In genomic region chr3:44019736-44020135, GRCh38 we compare ENCODE assay signal across 26 cellular contexts.
DNase-seq lines count a peak whose midpoint lies in the region; ATAC-seq and TF ChIP-seq lines count a peak whose summit lies in the region.
"Had no signal": no experiment of that assay in that cellular context is flagged by ENCODE, and none has a peak within 500 bp of the region (broad histone marks: within the 10 kb centered on the region; RNA-seq: fewer than 3 reads in every experiment).

No MANE protein-coding gene starts in this region.

- H3K4me2 ChIP-seq in GM23338, result peak overlapping the region; percentile 94
- peak overlapping the region; percentile 99 for H3K4me2 ChIP-seq in neural progenitor cell
- H3K4me2 ChIP-seq in smooth muscle cell, result no peak overlapping the region

- H3K36me3 Mint-ChIP-seq in GM23338 (ENCODE audit: low read depth) (no peaks in the 10 kb centered on the region; the same call in 2 of the 3 replicates), neural progenitor cell (no peaks in the 10 kb centered on the region)
- H3K36me3 Mint-ChIP-seq: CD8-positive, alpha-beta T cell; natural killer cell had no signal

- 0 out of 2 replicates have a peak, but pooled peaks cover under 1% of the 10 kb centered on the region for H3K9me2 ChIP-seq in GM23338 (ENCODE audit: insufficient read depth)

- peaks cover 6% of the 10 kb centered on the region; the same call in 1 of the 2 replicates for H4K20me1 ChIP-seq in GM23338 (replicated peaks; ENCODE audit: insufficient read depth)
- no peaks in the 10 kb centered on the region for H4K20me1 ChIP-seq in neural progenitor cell (ENCODE audit: low read depth)
- H4K20me1 ChIP-seq in smooth muscle cell (ENCODE audit: low read depth), result no peaks in the 10 kb centered on the region

- H3K9me3 Mint-ChIP-seq in GM23338 (no peaks in the 10 kb centered on the region), neural progenitor cell (no peaks in the 10 kb centered on the region)
- H3K9me3 Mint-ChIP-seq: activated CD4-positive, alpha-beta T cell treated with anti-CD3 and anti-CD28 coated beads, Interleukin-2, amount 10 ng/mL, durations not matched to agents 7 days and 5 days; activated naive CD8-positive, alpha-beta T cell treated with anti-CD3 and anti-CD28 coated beads, Interleukin-2, amount 50 U/mL, for 24 hours; activated T-helper 17 cell treated with anti-CD3 and anti-CD28 coated beads, Interleukin-2, amount 50 U/mL, for 72 hours; CD8-positive, alpha-beta T cell; dendritic cell treated with granulocyte-macrophage colony-stimulating factor and Interleukin-4, amounts not matched to agents 40 ng/mL and 50 ng/mL, for 4 days; natural killer cell; stimulated activated naive CD8-positive, alpha-beta T cell treated with anti-CD3 and anti-CD28 coated beads, Interleukin-15, Interleukin-2, amounts not matched to agents 100 ng/mL and 50 ng/mL, for 24 hours had no signal

- H3K27me3 ChIP-seq in GM23338 (ENCODE audit: insufficient read depth) (peaks cover 32% of the 10 kb centered on the region), neural progenitor cell (peaks cover 19% of the 10 kb centered on the region), smooth muscle cell (ENCODE audit: low read depth) (peaks cover 55% of the 10 kb centered on the region)

- H3K27ac Mint-ChIP-seq in GM23338 (peak overlapping the region; percentile 9; the same call in 1 of the 2 replicates), neural progenitor cell (no peak overlapping the region)
- H3K27ac Mint-ChIP-seq: activated CD4-positive, alpha-beta T cell treated with anti-CD3 and anti-CD28 coated beads, Interleukin-2, amount 10 ng/mL, durations not matched to agents 7 days and 5 days; activated naive CD8-positive, alpha-beta T cell treated with anti-CD3 and anti-CD28 coated beads, Interleukin-2, amount 50 U/mL, for 24 hours; activated T-helper 17 cell treated with anti-CD3 and anti-CD28 coated beads, Interleukin-2, amount 50 U/mL, for 72 hours; CD8-positive, alpha-beta T cell; dendritic cell treated with granulocyte-macrophage colony-stimulating factor and Interleukin-4, amounts not matched to agents 40 ng/mL and 50 ng/mL, for 4 days; natural killer cell; progenitor cell of endocrine pancreas; stimulated activated naive CD8-positive, alpha-beta T cell treated with anti-CD3 and anti-CD28 coated beads, Interleukin-15, Interleukin-2, amounts not matched to agents 100 ng/mL and 50 ng/mL, for 24 hours had no signal

- H3K9me3 ChIP-seq in neural progenitor cell (ENCODE audit: low read depth) (no peaks in the 10 kb centered on the region), smooth muscle cell (replicated peaks; ENCODE audit: low read depth) (no peaks in the 10 kb centered on the region)

- H3K9ac ChIP-seq in neural progenitor cell, result no peak overlapping the region
- no peak overlapping the region for H3K9ac ChIP-seq in smooth muscle cell (ENCODE audit: low read depth)

- H3K4me3 ChIP-seq in GM23338, result no peak overlapping the region; the same call in 1 of the 2 replicates
- H3K4me3 ChIP-seq in neural progenitor cell, result peak overlapping the region; percentile 26
- no peak overlapping the region for H3K4me3 ChIP-seq in smooth muscle cell
- H3K4me3 ChIP-seq: skin epidermis had no signal

- H3K4me3 Mint-ChIP-seq in GM23338 (peak overlapping the region; percentile 34), neural progenitor cell (no peak overlapping the region)
- H3K4me3 Mint-ChIP-seq: activated CD4-positive, alpha-beta T cell treated with anti-CD3 and anti-CD28 coated beads, Interleukin-2, amount 10 ng/mL, durations not matched to agents 7 days and 5 days; activated naive CD8-positive, alpha-beta T cell treated with anti-CD3 and anti-CD28 coated beads, Interleukin-2, amount 50 U/mL, for 24 hours; activated T-helper 17 cell treated with anti-CD3 and anti-CD28 coated beads, Interleukin-2, amount 50 U/mL, for 72 hours; CD8-positive, alpha-beta T cell; dendritic cell treated with granulocyte-macrophage colony-stimulating factor and Interleukin-4, amounts not matched to agents 40 ng/mL and 50 ng/mL, for 4 days; natural killer cell; stimulated activated naive CD8-positive, alpha-beta T cell treated with anti-CD3 and anti-CD28 coated beads, Interleukin-15, Interleukin-2, amounts not matched to agents 100 ng/mL and 50 ng/mL, for 24 hours had no signal

- H2AFZ ChIP-seq in GM23338 (no peak overlapping the region), neural progenitor cell (replicated peaks) (peak overlapping the region; percentile 66), smooth muscle cell (ENCODE audit: low read depth) (no peak overlapping the region)

- H3K27me3 Mint-ChIP-seq in GM23338 (ENCODE audit: insufficient read depth, low read depth, poor library complexity), result peaks cover 19% of the 10 kb centered on the region
- H3K27me3 Mint-ChIP-seq in neural progenitor cell (ENCODE audit: insufficient read depth, low read depth), result peaks cover 15% of the 10 kb centered on the region

- H3K4me1 ChIP-seq in GM23338 (ENCODE audit: insufficient read depth) (peaks cover 39% of the 10 kb centered on the region), neural progenitor cell (peaks cover 40% of the 10 kb centered on the region), smooth muscle cell (ENCODE audit: low read depth) (peaks cover 26% of the 10 kb centered on the region)
- H3K4me1 ChIP-seq: foreskin keratinocyte had no signal

- WGBS in smooth muscle cell (ENCODE audit: low lambda C conversion rate), result 54% methylated on average over 7 of the region's 7 CpGs

- DNase-seq in GM23338 (ENCODE audit: low spot score) (peak; percentile 53), NCI-H2227 (lab: John Stamatoyannopoulos, UW; ENCODE audit: unreplicated experiment) (peak; percentile 64), fibroblast of peridontal ligament (ENCODE audit: extremely low read depth) (peak; percentile 50), neural progenitor cell (ENCODE audit: low spot score) (peak; percentile 80), smooth muscle cell (lab: John Stamatoyannopoulos, UW; ENCODE audit: unreplicated experiment) (no peak), NCI-H1694 (lab: John Stamatoyannopoulos, UW) (no peak)
- no peak for DNase-seq in activated naive CD4-positive, alpha-beta T cell treated with Interleukin-2 at 50 U/mL for 16 hours
- DNase-seq: activated CD4-positive, alpha-beta T cell treated with anti-CD3 and anti-CD28 coated beads, Interleukin-2, amount 10 ng/mL, durations not matched to agents 7 days and 5 days; activated naive CD8-positive, alpha-beta T cell treated with anti-CD3 and anti-CD28 coated beads, Interleukin-2, amount 50 U/mL, for 24 hours; CD8-positive, alpha-beta T cell; DMS79; foreskin keratinocyte; GOT3; Karpas-422; mammary epithelial cell; natural killer cell; NCI-H774; SHP77 treated with DMSO at 0.1 percent for 48 hours; T-helper 1 cell; trophoblast cell had no signal

- H3F3A ChIP-seq in GM23338 (replicated peaks; ENCODE audit: low read depth) (no peaks in the 10 kb centered on the region), neural progenitor cell (ENCODE audit: low read depth) (peaks cover 38% of the 10 kb centered on the region), smooth muscle cell (ENCODE audit: low read depth) (no peaks in the 10 kb centered on the region)

- TF ChIP-seq CTCF in GM23338 (conservative IDR thresholded peaks at IDR 0.05; ENCODE audit: low read depth in 2 of 2) (no peak), neural progenitor cell (IDR thresholded peaks at IDR 0.05) (no peak), smooth muscle cell (IDR thresholded peaks at IDR 0.05; ENCODE audit: borderline replicate concordance, insufficient read depth, poor library complexity, severe bottlenecking) (no peak)

- H3K4me1 Mint-ChIP-seq in GM23338 (peaks cover 32% of the 10 kb centered on the region), neural progenitor cell (peaks cover 37% of the 10 kb centered on the region)
- H3K4me1 Mint-ChIP-seq: activated T-helper 17 cell treated with anti-CD3 and anti-CD28 coated beads, Interleukin-2, amount 50 U/mL, for 72 hours; natural killer cell had no signal

- 0 out of 2 replicates have a peak overlapping the region, but pooled peaks have one; percentile 29 for H3K27ac ChIP-seq in GM23338 (ENCODE audit: low read depth)
- H3K27ac ChIP-seq in neural progenitor cell, result peak overlapping the region; percentile 73
- no peak overlapping the region for H3K27ac ChIP-seq in smooth muscle cell (ENCODE audit: low read depth)
- H3K27ac ChIP-seq: foreskin keratinocyte, skin epidermis had no signal

- H3K79me2 ChIP-seq in GM23338 (replicated peaks; ENCODE audit: insufficient read depth) (no peaks in the 10 kb centered on the region), neural progenitor cell (ENCODE audit: low read depth) (no peaks in the 10 kb centered on the region), smooth muscle cell (ENCODE audit: low read depth) (no peaks in the 10 kb centered on the region)

- H3K36me3 ChIP-seq in GM23338 (ENCODE audit: insufficient read depth) (no peaks in the 10 kb centered on the region), neural progenitor cell (no peaks in the 10 kb centered on the region), smooth muscle cell (ENCODE audit: low read depth) (no peaks in the 10 kb centered on the region)

- ATAC-seq in GM23338 (peak; percentile 75), HG02852 (IDR thresholded peaks at IDR 0.05; ENCODE audit: unreplicated experiment) (no peak)
- ATAC-seq: activated naive CD8-positive, alpha-beta T cell treated with anti-CD3 and anti-CD28 coated beads, Interleukin-2, amount 50 U/mL, for 24 hours; activated T-helper 17 cell treated with anti-CD3 and anti-CD28 coated beads, Interleukin-2, amount 50 U/mL, for 72 hours; CD8-positive, alpha-beta T cell; foreskin keratinocyte; natural killer cell had no signal

TF ChIP-seq in GM23338, 12 proteins besides CTCF, POLR2A, EP300 and RAD21 (continues in another document):
- TF ChIP-seq POLR2AphosphoS5 (IDR thresholded peaks at IDR 0.05; ENCODE audit: low read depth) (no peak), CREB1 (CRISPR knock-in tag; IDR thresholded peaks at IDR 0.05; ENCODE audit: low read depth) (no peak)

Comparison
In these comparisons a context has a peak if more than half of its experiments do, and no peak if none do; other contexts are left out.
1. DNase-seq: peak in GM23338 (single experiment), NCI-H2227 (single experiment), fibroblast of peridontal ligament (single experiment) and neural progenitor cell (single experiment); none in smooth muscle cell (single experiment), activated naive CD4-positive, alpha-beta T cell treated with Interleukin-2 at 50 U/mL for 16 hours (single experiment) and NCI-H1694 (single experiment).